In the genomic region with DNA sequence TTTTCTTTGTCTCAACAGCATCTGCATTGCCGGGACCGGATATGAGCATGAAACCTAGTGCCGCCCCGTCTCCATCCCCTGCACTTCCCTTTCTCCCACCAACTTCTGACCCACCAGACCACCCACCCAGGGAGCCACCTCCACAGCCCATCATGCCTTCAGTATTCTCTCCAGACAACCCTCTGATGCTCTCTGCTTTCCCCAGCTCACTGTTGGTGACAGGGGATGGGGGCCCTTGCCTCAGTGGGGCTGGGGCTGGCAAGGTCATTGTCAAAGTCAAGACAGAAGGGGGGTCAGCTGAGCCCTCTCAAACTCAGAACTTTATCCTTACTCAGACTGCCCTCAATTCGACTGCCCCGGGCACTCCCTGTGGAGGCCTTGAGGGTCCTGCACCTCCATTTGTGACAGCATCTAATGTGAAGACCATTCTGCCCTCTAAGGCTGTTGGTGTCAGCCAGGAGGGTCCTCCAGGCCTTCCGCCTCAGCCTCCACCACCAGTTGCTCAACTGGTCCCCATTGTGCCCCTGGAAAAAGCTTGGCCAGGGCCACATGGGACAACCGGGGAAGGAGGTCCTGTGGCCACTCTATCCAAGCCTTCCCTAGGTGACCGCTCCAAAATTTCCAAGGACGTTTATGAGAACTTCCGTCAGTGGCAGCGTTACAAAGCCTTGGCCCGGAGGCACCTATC, we compare ENCODE assay signal across 33 cellular contexts. TPM values are rescaled to one million over a fixed set of nuclear protein-coding genes. Genes with fewer than 3 reads are reported as not detected.
"Had no signal": no experiment of that assay in that cellular context is flagged by ENCODE, and none has a peak within 500 bp of the region (broad histone marks: within the 10 kb centered on the region; RNA-seq: fewer than 3 reads in every experiment).

No MANE protein-coding gene starts in this region.

- H3K9me3 Mint-ChIP-seq: activated B cell treated with CpG ODN at 0.5 μM for 24 hours; activated naive CD4-positive, alpha-beta T cell treated with anti-CD3 and anti-CD28 coated beads, Interleukin-2, amount 10 ng/mL, durations not matched to agents 7 days and 5 days; activated naive CD4-positive, alpha-beta T cell treated with anti-CD3 and anti-CD28 coated beads, Interleukin-2, amount 50 U/mL, for 72 hours; activated naive CD8-positive, alpha-beta T cell treated with anti-CD3 and anti-CD28 coated beads, Interleukin-2, amount 50 U/mL, for 24 hours; activated T-helper 1 cell treated with anti-CD3 and anti-CD28 coated beads, Interleukin-12 subunit alpha, Interleukin-12 subunit beta, Interleukin-2, Interleukin-4 antibody, amounts not matched to agents 30 ng/mL and 10 ng/mL and 1 ng/mL, durations not matched to agents 14 hours and 24 hours and 36 hours; effector memory CD8-positive, alpha-beta T cell; T-helper 2 cell treated with Interferon-gamma antibody and Interleukin-4, amounts not matched to agents 5 μg/mL and 100 μg/mL, for 36 hours had no signal

- H3K4me1 Mint-ChIP-seq: activated B cell treated with CpG ODN at 0.5 μM for 24 hours; activated naive CD4-positive, alpha-beta T cell treated with anti-CD3 and anti-CD28 coated beads, Interleukin-2, amount 10 ng/mL, durations not matched to agents 7 days and 5 days; activated naive CD8-positive, alpha-beta T cell treated with anti-CD3 and anti-CD28 coated beads, Interleukin-2, amount 50 U/mL, for 24 hours had no signal

- H3K4me1 ChIP-seq: adrenal gland, foreskin keratinocyte had no signal

- H3K9me3 ChIP-seq: adrenal gland, body of pancreas, esophagus muscularis mucosa, gastrocnemius medialis, heart left ventricle had no signal

- H3K36me3 Mint-ChIP-seq: activated naive CD4-positive, alpha-beta T cell treated with anti-CD3 and anti-CD28 coated beads, Interleukin-2, amount 10 ng/mL, durations not matched to agents 7 days and 5 days; activated naive CD4-positive, alpha-beta T cell treated with anti-CD3 and anti-CD28 coated beads, Interleukin-2, amount 50 U/mL, for 72 hours had no signal

- H3K27me3 Mint-ChIP-seq: activated B cell treated with CpG ODN at 0.5 μM for 24 hours; activated naive CD8-positive, alpha-beta T cell treated with anti-CD3 and anti-CD28 coated beads, Interleukin-2, amount 50 U/mL, for 24 hours; effector memory CD8-positive, alpha-beta T cell had no signal

- ATAC-seq: activated CD4-positive, CD25-positive, alpha-beta regulatory T cell treated with anti-CD3 and anti-CD28 coated beads, Interleukin-2, amount 50 U/mL, for 24 hours; activated naive CD4-positive, alpha-beta T cell treated with anti-CD3 and anti-CD28 coated beads, Interleukin-2, amount 50 U/mL, for 72 hours; activated naive CD8-positive, alpha-beta T cell treated with anti-CD3 and anti-CD28 coated beads, Interleukin-2, amount 50 U/mL, for 24 hours; body of pancreas; effector memory CD8-positive, alpha-beta T cell; foreskin keratinocyte; gastrocnemius medialis; heart left ventricle; T-helper 17 cell had no signal

- DNase-seq: activated B cell treated with CpG ODN at 0.5 μM for 24 hours; activated CD4-positive, alpha-beta T cell treated with anti-CD3 and anti-CD28 coated beads for 48 hours; activated CD4-positive, alpha-beta T cell treated with anti-CD3 and anti-CD28 coated beads, Interleukin-2, amount 50 U/mL, for 1 hour; activated CD4-positive, alpha-beta T cell treated with anti-CD3 and anti-CD28 coated beads, Interleukin-2, amount 50 U/mL, for 48 hours; activated gamma-delta T cell; activated naive CD4-positive, alpha-beta T cell; activated naive CD4-positive, alpha-beta T cell treated with anti-CD3 and anti-CD28 coated beads, Interleukin-2, amount 10 ng/mL, durations not matched to agents 7 days and 5 days; activated naive CD8-positive, alpha-beta T cell treated with anti-CD3 and anti-CD28 coated beads, Interleukin-2, amount 50 U/mL, for 24 hours; activated T-cell treated with anti-CD3 and anti-CD28 coated beads, Interleukin-2, amount 50 U/mL, for 1 hour; activated T-cell treated with anti-CD3 and anti-CD28 coated beads, Interleukin-2, amount 50 U/mL, for 48 hours; adrenal gland; amygdala; aorta; body of pancreas; caudate nucleus; cortex of kidney; dermis blood vessel endothelial cell; effector CD4-positive, alpha-beta T cell; effector memory CD8-positive, alpha-beta T cell; foreskin keratinocyte; gastrocnemius medialis; glutamatergic neuron; heart left ventricle; T-helper 1 cell; T-helper 17 cell; T1000; WERI-Rb-1 had no signal

- H3K27me3 ChIP-seq: adrenal gland, body of pancreas, esophagus muscularis mucosa, foreskin keratinocyte, gastrocnemius medialis, heart left ventricle had no signal

- H3K4me3 Mint-ChIP-seq: activated B cell treated with CpG ODN at 0.5 μM for 24 hours; activated naive CD4-positive, alpha-beta T cell treated with anti-CD3 and anti-CD28 coated beads, Interleukin-2, amount 10 ng/mL, durations not matched to agents 7 days and 5 days; activated naive CD8-positive, alpha-beta T cell treated with anti-CD3 and anti-CD28 coated beads, Interleukin-2, amount 50 U/mL, for 24 hours; activated T-helper 1 cell treated with anti-CD3 and anti-CD28 coated beads, Interleukin-12 subunit alpha, Interleukin-12 subunit beta, Interleukin-2, Interleukin-4 antibody, amounts not matched to agents 30 ng/mL and 10 ng/mL and 1 ng/mL, durations not matched to agents 14 hours and 24 hours and 36 hours; effector memory CD8-positive, alpha-beta T cell; T-helper 17 cell; T-helper 2 cell treated with Interferon-gamma antibody and Interleukin-4, amounts not matched to agents 5 μg/mL and 100 μg/mL, for 36 hours had no signal

- H3K36me3 ChIP-seq: adrenal gland, esophagus muscularis mucosa, gastrocnemius medialis, heart left ventricle, WERI-Rb-1 had no signal

- H3K27ac Mint-ChIP-seq: activated B cell treated with CpG ODN at 0.5 μM for 24 hours; activated naive CD4-positive, alpha-beta T cell treated with anti-CD3 and anti-CD28 coated beads, Interleukin-2, amount 10 ng/mL, durations not matched to agents 7 days and 5 days; activated naive CD8-positive, alpha-beta T cell treated with anti-CD3 and anti-CD28 coated beads, Interleukin-2, amount 50 U/mL, for 24 hours; activated T-helper 1 cell treated with anti-CD3 and anti-CD28 coated beads, Interleukin-12 subunit alpha, Interleukin-12 subunit beta, Interleukin-2, Interleukin-4 antibody, amounts not matched to agents 30 ng/mL and 10 ng/mL and 1 ng/mL, durations not matched to agents 14 hours and 24 hours and 36 hours; T-helper 17 cell; T-helper 2 cell treated with Interferon-gamma antibody and Interleukin-4, amounts not matched to agents 5 μg/mL and 100 μg/mL, for 36 hours had no signal

- H3K27ac ChIP-seq: adrenal gland, body of pancreas, esophagus muscularis mucosa, foreskin keratinocyte, gastrocnemius medialis, heart left ventricle, WERI-Rb-1 had no signal

- H3K4me3 ChIP-seq: adrenal gland, body of pancreas, esophagus muscularis mucosa, gastrocnemius medialis, heart left ventricle had no signal

RNA-seq across cellular contexts. Expression of a gene that starts 5.0 kb away (rescaled TPM):
- total RNA-seq: activated B cell treated with CpG ODN at 0.5 μM for 24 hours; activated naive CD4-positive, alpha-beta T cell treated with anti-CD3 and anti-CD28 coated beads, Interleukin-2, amount 50 U/mL, for 72 hours; activated T-helper 1 cell treated with anti-CD3 and anti-CD28 coated beads, Interleukin-12 subunit alpha, Interleukin-12 subunit beta, Interleukin-2, Interleukin-4 antibody, amounts not matched to agents 30 ng/mL and 10 ng/mL and 1 ng/mL, durations not matched to agents 14 hours and 24 hours and 36 hours; adrenal gland; aorta; body of pancreas; chondrocyte; dermis blood vessel endothelial cell; esophagus muscularis mucosa; foreskin keratinocyte; gastrocnemius medialis; heart left ventricle; T-helper 17 cell had no signal
- polyA plus RNA-seq: aorta, foreskin keratinocyte, heart left ventricle had no signal
